9 cellular contexts compared by ENCODE assay signal in the genomic region with DNA sequence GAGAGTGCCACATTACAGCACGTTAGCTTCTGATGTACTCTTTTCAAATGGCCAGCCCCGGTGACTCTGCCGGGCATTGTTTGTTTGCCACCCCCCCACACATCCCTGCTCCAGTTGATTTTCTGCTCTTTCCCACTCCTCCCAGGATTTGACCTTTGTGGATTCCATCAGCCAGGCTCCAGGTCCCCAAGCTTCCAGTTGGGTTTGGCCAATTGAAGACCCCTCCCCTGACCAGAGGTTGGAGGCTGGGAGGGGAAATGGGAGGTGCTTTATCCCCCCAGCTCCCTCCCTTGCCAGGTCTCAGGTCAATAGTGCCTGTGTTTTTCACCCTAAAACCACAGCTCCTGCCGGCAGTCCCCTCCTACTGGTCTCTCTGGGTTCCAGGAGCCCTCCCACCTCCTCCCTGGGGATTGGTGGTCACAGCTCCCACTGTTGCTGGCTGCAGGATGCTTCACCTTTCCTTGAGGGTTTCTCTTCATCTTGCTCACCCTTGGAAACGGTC. TPM values are rescaled to one million over a fixed set of nuclear protein-coding genes. Genes with fewer than 3 reads are reported as not detected.
DNase-seq lines count a peak whose midpoint lies in the region; ATAC-seq lines count a peak whose summit lies in the region.
"Had no signal": no experiment of that assay in that cellular context is flagged by ENCODE, and none has a peak within 500 bp of the region (broad histone marks: within the 10 kb centered on the region; RNA-seq: fewer than 3 reads in every experiment).

No MANE protein-coding gene starts in this region.

- H3K27ac ChIP-seq in BLaER1: peak overlapping the region; percentile 89
- H3K27ac ChIP-seq in adipose tissue (ENCODE audit: low read depth, low read length): peak overlapping the region; percentile 56

- peak overlapping the region; percentile 95 to 100 (median 98) for H3K27ac Mint-ChIP-seq in naive thymus-derived CD8-positive, alpha-beta T cell

- peaks cover 4% of the 10 kb centered on the region; the same call in 1 of the 2 replicates for H3K9me3 ChIP-seq in BLaER1

- H4K20me1 ChIP-seq in BLaER1: 0 out of 2 replicates have a peak, but pooled peaks cover 10% of the 10 kb centered on the region

- POLR2A ChIA-PET in naive thymus-derived CD8-positive, alpha-beta T cell (lab: Charles Lee): interaction anchor here (0.9 to 8.0 kb wide), 12 partner anchors 8 to 44 kb away, joined by 3 to 357 read pairs (median 32); a partner anchor contains a TSS

- ATAC-seq in naive thymus-derived CD8-positive, alpha-beta T cell: no peak
- no peak for ATAC-seq in GM18858 (IDR thresholded peaks at IDR 0.05; ENCODE audit: unreplicated experiment)

- H3K36me3 ChIP-seq in BLaER1 (peaks cover 29% of the 10 kb centered on the region), H7 (replicated peaks; ENCODE audit: control insufficient read depth, insufficient read depth, low read length) (no peaks in the 10 kb centered on the region)

- no peaks in the 10 kb centered on the region for H3K27me3 Mint-ChIP-seq in naive thymus-derived CD8-positive, alpha-beta T cell

- intact Hi-C loops in head of caudate nucleus (cut with DNase I): no loop called here

- H3K36me3 Mint-ChIP-seq in naive thymus-derived CD8-positive, alpha-beta T cell: peaks cover 5 to 28% (median 23%) of the 10 kb centered on the region in 3 donors

- H3K4me1 ChIP-seq in BLaER1: peaks cover 87% of the 10 kb centered on the region

- DNase-seq in H7 (peak; percentile 69), LoVo (ENCODE audit: low spot score) (no peak), head of caudate nucleus (no peak), NCI-H128 (lab: John Stamatoyannopoulos, UW; ENCODE audit: unreplicated experiment) (no peak)
- no peak for DNase-seq in naive thymus-derived CD8-positive, alpha-beta T cell
- DNase-seq: DMS153 had no signal

- WGBS in adipose tissue, 3 donors: 36 to 66% (median 44%) methylated on average over 5 of the region's 5 CpGs

- H3K4me3 ChIP-seq in BLaER1 (peak overlapping the region; percentile 50), H7 (ENCODE audit: insufficient read depth, low read depth, low read length) (no peak overlapping the region)

- peaks cover 49 to 96% (median 88%) of the 10 kb centered on the region in 4 donors for H3K4me1 Mint-ChIP-seq in naive thymus-derived CD8-positive, alpha-beta T cell

- peak overlapping the region; percentile 59 to 85 (median 75) for H3K4me3 Mint-ChIP-seq in naive thymus-derived CD8-positive, alpha-beta T cell

- H3K27me3 ChIP-seq in BLaER1: no peaks in the 10 kb centered on the region
- H3K27me3 ChIP-seq in H7 (ENCODE audit: control insufficient read depth, insufficient read depth, low read length): no peaks in the 10 kb centered on the region

- H3K4me2 ChIP-seq in BLaER1: peak overlapping the region; percentile 94

- H3K9me3 Mint-ChIP-seq in naive thymus-derived CD8-positive, alpha-beta T cell: no peaks in the 10 kb centered on the region

- H3K9ac ChIP-seq in BLaER1: peak overlapping the region; percentile 78

RNA-seq across cellular contexts. Expression of a gene that starts 34.9 kb away (rescaled TPM):
- total RNA-seq in H7 (2014; rRNA removed; shearing (Covaris generic)): 4.5 and 6.5 TPM in 2 replicates
- polyA plus RNA-seq in adipose tissue: 10 to 100 TPM in 2 of 3 donors, 1 to 10 TPM in 1; 9.1 to 90.5 (median 58.0) TPM
- 100 to 1,000 TPM; 116 to 127 TPM for total RNA-seq in naive thymus-derived CD8-positive, alpha-beta T cell
- polyA plus RNA-seq in naive thymus-derived CD8-positive, alpha-beta T cell: 100 to 1,000 TPM; 108 to 218 (median 141) TPM

Comparison
In these comparisons a context has a peak if more than half of its experiments do, and no peak if none do; other contexts are left out.
1. RNA of a gene that starts 34.9 kb away (total RNA-seq): 116 to 127 TPM in naive thymus-derived CD8-positive, alpha-beta T cell; 4.5 to 6.5 TPM in H7; every median in the first group is over 10 times any median in the second.